In genomic region chr11:92383430-92383829, GRCh38 we compare ENCODE assay signal across 16 cellular contexts.
DNase-seq lines count a peak whose midpoint lies in the region; ATAC-seq, FAIRE-seq and TF ChIP-seq lines count a peak whose summit lies in the region.
"Had no signal": no experiment of that assay in that cellular context is flagged by ENCODE, and none has a peak within 500 bp of the region (broad histone marks: within the 10 kb centered on the region; RNA-seq: fewer than 3 reads in every experiment).

No MANE protein-coding gene starts in this region.

- H3K27ac ChIP-seq in A549: no peak overlapping the region; a peak in 1 of 6 replicates
- H3K27ac ChIP-seq: esophagus muscularis mucosa had no signal

- no peak for FAIRE-seq in A549 (lab: Jason Lieb, UNC)

- POLR2A ChIA-PET in A549 (lab: Yijun Ruan, JAX): no interaction called here

- TF ChIP-seq CTCF in A549 (IDR thresholded peaks at IDR 0.05): no peak

- ATAC-seq in A549 (peak; percentile 65 to 67; a peak in 4 of 6 replicates), HG03354 (IDR thresholded peaks at IDR 0.05; ENCODE audit: poor library complexity, severe bottlenecking, unreplicated experiment) (no peak), HG03457 (IDR thresholded peaks at IDR 0.05; ENCODE audit: unreplicated experiment) (no peak)
- ATAC-seq: left ventricle myocardium superior, T-cell had no signal

- peak overlapping the region; percentile 62 for H3K4me2 ChIP-seq in A549

- TF ChIP-seq EP300 in A549 (IDR thresholded peaks at IDR 0.05): no peak

- H3K4me1 ChIP-seq in A549: peaks cover 24% of the 10 kb centered on the region

- DNase-seq in A549 (ENCODE audit: low read depth in 1 of 2, low spot score in 1 of 2) (peak in 1 of 2 experiments; percentile 31), HT1080 (ENCODE audit: low read depth) (peak; percentile 26), astrocyte of the hippocampus (ENCODE audit: low read depth, low spot score) (peak; percentile 53), islet precursor cell (peak; percentile 85), cerebellum (ENCODE audit: low spot score) (no peak)
- no peak for DNase-seq in activated CD4-positive, CD25-positive, alpha-beta regulatory T cell treated with anti-CD3 and anti-CD28 coated beads, Interleukin-2, amount 50 U/mL, for 72 hours
- DNase-seq: activated CD4-positive, alpha-beta T cell treated with anti-CD3 and anti-CD28 coated beads for 4 hours; cerebellar nuclear complex; DMS53; left ventricle myocardium superior; NCI-H187 treated with DMSO at 0.1 percent for 48 hours; stimulated activated CD8-positive, alpha-beta memory T cell treated with anti-CD3 and anti-CD28 coated beads, Interleukin-4, amount 100 ng/mL, for 48 hours; T-cell had no signal

- H3K9me3 ChIP-seq in A549: no peaks in the 10 kb centered on the region
- H3K9me3 ChIP-seq: esophagus muscularis mucosa had no signal

- no peak for TF ChIP-seq RAD21 in A549 (conservative IDR thresholded peaks at IDR 0.05 in 1 of 2, IDR thresholded peaks at IDR 0.05 in 1 of 2)

- 0% methylated on average over 1 of the region's 1 CpG for WGBS in A549 (ENCODE audit: missing lambda C conversion rate)

- H3K4me3 ChIP-seq in A549: no peak overlapping the region
- H3K4me3 ChIP-seq: esophagus muscularis mucosa had no signal

- CTCF ChIA-PET in A549 (lab: Yijun Ruan, JAX): no interaction called here

- no peak for TF ChIP-seq POLR2A in A549 (IDR thresholded peaks at IDR 0.05; ENCODE audit: low read length)

TF ChIP-seq in A549, 52 proteins besides CTCF, POLR2A, EP300 and RAD21:
- TF ChIP-seq HOXA7 (CRISPR knock-in tag; IDR thresholded peaks at IDR 0.05): no peak
- TF ChIP-seq GATA3 (IDR thresholded peaks at IDR 0.05; ENCODE audit: borderline replicate concordance): peak; percentile 16; the same call in 1 of the 2 replicates

Comparison
In these comparisons a context has a peak if more than half of its experiments do, and no peak if none do; other contexts are left out.
1. ATAC-seq: peak in A549 (2 of 2); none in HG03354 (single experiment) and HG03457 (single experiment).
2. DNase-seq: peak in HT1080 (single experiment), astrocyte of the hippocampus (single experiment) and islet precursor cell (single experiment); none in cerebellum (single experiment) and activated CD4-positive, CD25-positive, alpha-beta regulatory T cell treated with anti-CD3 and anti-CD28 coated beads, Interleukin-2, amount 50 U/mL, for 72 hours (single experiment).